ENCODE assay signal across 19 cellular contexts in genomic region chr2:132392211-132392610, GRCh38. TPM values are rescaled to one million over a fixed set of nuclear protein-coding genes. Genes with fewer than 3 reads are reported as not detected.
"Had no signal": no experiment of that assay in that cellular context is flagged by ENCODE, and none has a peak within 500 bp of the region (broad histone marks: within the 10 kb centered on the region; RNA-seq: fewer than 3 reads in every experiment).

No MANE protein-coding gene starts in this region.

- H3K27me3 ChIP-seq: cardiac muscle cell, gastrocnemius medialis, transverse colon had no signal

- DNase-seq: activated CD4-positive, alpha-beta T cell treated with anti-CD3 and anti-CD28 coated beads for 48 hours; activated CD8-positive, alpha-beta memory T cell treated with anti-CD3 and anti-CD28 coated beads, Interleukin-2, amount 50 U/mL, for 48 hours; activated CD8-positive, alpha-beta T cell treated with anti-CD3 and anti-CD28 coated beads, Interleukin-2, amount 10 ng/mL, durations not matched to agents 7 days and 5 days; activated naive CD4-positive, alpha-beta T cell treated with Interleukin-2 at 50 U/mL for 16 hours; gastrocnemius medialis; heart right ventricle; naive thymus-derived CD4-positive, alpha-beta T cell; nucleus accumbens; stimulated activated CD4-positive, alpha-beta T cell treated with anti-CD3 and anti-CD28 coated beads, Interleukin-12 subunit alpha, Interleukin-12 subunit beta, amount 100 ng/mL, for 4 hours; substantia nigra; T-helper 1 cell; transverse colon; WERI-Rb-1 had no signal

- H3K4me3 ChIP-seq: cardiac muscle cell, coronary artery, gastrocnemius medialis, heart right ventricle, lung, prostate gland, transverse colon had no signal

- H3K4me1 ChIP-seq: gastrocnemius medialis, prostate gland, transverse colon had no signal

- H3K9me3 ChIP-seq: gastrocnemius medialis, prostate gland, transverse colon had no signal

- ATAC-seq: activated CD8-positive, alpha-beta T cell treated with anti-CD3 and anti-CD28 coated beads, Interleukin-2, amount 10 ng/mL, durations not matched to agents 7 days and 5 days; gastrocnemius medialis; naive thymus-derived CD4-positive, alpha-beta T cell; sciatic nerve had no signal

- H3K27ac ChIP-seq: cardiac muscle cell, coronary artery, epithelial cell of prostate, gastrocnemius medialis, heart right ventricle, prostate gland, transverse colon, WERI-Rb-1 had no signal

- H3K36me3 ChIP-seq: cardiac muscle cell, gastrocnemius medialis, heart right ventricle, prostate gland, transverse colon, WERI-Rb-1 had no signal

RNA-seq across cellular contexts. Expression of gene GPR39, which starts 24.4 kb away (rescaled TPM):
- total RNA-seq: activated CD8-positive, alpha-beta T cell treated with anti-CD3 and anti-CD28 coated beads, Interleukin-2, amount 10 ng/mL, durations not matched to agents 7 days and 5 days; heart right ventricle; naive thymus-derived CD4-positive, alpha-beta T cell had no signal
- polyA plus RNA-seq: naive thymus-derived CD4-positive, alpha-beta T cell had no signal
